ENCODE assay signal across 1 cellular context in the genomic region with DNA sequence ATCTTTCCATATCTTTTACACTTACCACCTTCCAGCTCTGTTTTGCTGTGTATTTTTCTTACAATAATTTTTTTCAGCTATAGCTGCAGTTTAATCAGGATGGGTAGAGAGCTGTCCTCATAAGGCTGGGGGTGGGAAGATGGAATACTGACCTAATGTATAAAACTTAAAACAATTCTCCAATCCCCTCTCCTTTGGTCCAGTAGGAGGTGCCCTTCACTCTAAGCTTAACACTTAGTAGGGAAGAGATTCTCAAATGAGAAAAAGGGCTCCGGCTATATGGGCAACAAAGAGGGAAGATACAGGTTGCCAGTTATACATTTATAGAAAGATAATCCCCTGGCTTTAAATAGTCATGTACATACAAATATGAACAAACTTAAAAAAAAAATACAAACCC.
TF ChIP-seq lines count a peak whose summit lies in the region.

No MANE protein-coding gene starts in this region.

TF ChIP-seq in IMR-90, 13 proteins besides CTCF, POLR2A, EP300 and RAD21 (continued from another document):
- TF ChIP-seq MXI1 (IDR thresholded peaks at IDR 0.05; ENCODE audit: borderline replicate concordance, low read depth, low read length) = no peak
- peak; percentile 35; the same call in 1 of the 2 replicates for TF ChIP-seq SMC3 (IDR thresholded peaks at IDR 0.05; ENCODE audit: low read depth, low read length)
